1 cellular context compared by ENCODE assay signal in the genomic region with DNA sequence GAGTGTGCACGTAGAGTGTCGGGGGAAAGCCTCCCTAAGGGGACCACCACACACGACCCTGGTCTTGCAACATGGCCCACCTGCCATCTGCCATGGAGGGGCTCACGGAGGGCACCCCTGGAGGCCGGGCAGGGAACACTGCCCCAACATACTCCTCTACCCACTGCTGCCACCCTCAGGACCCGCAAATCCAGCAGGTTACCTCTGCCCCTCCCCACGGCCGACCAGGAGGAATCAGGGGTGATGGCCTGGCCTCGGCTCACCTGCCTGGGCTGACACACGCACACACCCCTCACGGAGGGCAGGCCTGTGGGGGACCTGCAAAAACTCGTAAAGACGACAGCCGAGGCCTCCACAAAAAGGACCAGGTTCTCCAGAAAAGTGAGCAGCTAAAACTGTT.
TF ChIP-seq lines count a peak whose summit lies in the region.

No MANE protein-coding gene starts in this region.

TF ChIP-seq in GM23338, 12 proteins besides CTCF, POLR2A, EP300 and RAD21 (continued from another document):
- TF ChIP-seq, protein P1, sequence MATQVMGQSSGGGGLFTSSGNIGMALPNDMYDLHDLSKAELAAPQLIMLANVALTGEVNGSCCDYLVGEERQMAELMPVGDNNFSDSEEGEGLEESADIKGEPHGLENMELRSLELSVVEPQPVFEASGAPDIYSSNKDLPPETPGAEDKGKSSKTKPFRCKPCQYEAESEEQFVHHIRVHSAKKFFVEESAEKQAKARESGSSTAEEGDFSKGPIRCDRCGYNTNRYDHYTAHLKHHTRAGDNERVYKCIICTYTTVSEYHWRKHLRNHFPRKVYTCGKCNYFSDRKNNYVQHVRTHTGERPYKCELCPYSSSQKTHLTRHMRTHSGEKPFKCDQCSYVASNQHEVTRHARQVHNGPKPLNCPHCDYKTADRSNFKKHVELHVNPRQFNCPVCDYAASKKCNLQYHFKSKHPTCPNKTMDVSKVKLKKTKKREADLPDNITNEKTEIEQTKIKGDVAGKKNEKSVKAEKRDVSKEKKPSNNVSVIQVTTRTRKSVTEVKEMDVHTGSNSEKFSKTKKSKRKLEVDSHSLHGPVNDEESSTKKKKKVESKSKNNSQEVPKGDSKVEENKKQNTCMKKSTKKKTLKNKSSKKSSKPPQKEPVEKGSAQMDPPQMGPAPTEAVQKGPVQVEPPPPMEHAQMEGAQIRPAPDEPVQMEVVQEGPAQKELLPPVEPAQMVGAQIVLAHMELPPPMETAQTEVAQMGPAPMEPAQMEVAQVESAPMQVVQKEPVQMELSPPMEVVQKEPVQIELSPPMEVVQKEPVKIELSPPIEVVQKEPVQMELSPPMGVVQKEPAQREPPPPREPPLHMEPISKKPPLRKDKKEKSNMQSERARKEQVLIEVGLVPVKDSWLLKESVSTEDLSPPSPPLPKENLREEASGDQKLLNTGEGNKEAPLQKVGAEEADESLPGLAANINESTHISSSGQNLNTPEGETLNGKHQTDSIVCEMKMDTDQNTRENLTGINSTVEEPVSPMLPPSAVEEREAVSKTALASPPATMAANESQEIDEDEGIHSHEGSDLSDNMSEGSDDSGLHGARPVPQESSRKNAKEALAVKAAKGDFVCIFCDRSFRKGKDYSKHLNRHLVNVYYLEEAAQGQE (IDR thresholded peaks at IDR 0.05; ENCODE audit: unreplicated experiment) = no peak
